In genomic region chr7:106344861-106345260, GRCh38 we compare ENCODE assay signal across 1 cellular context.
TF ChIP-seq lines count a peak whose summit lies in the region.

No MANE protein-coding gene starts in this region.

TF ChIP-seq in K562, 482 proteins besides CTCF, POLR2A, EP300 and RAD21 (continued from another document and continues in another):
- TF ChIP-seq ZBTB40 (IDR thresholded peaks at IDR 0.05): peak; percentile 29; the same call in 1 of the 2 replicates
- no peak for TF ChIP-seq ZBTB40 (CRISPR knock-in tag; IDR thresholded peaks at IDR 0.05)
- TF ChIP-seq E2F5 (CRISPR knock-in tag; IDR thresholded peaks at IDR 0.05): no peak
- no peak for TF ChIP-seq NR1H2 (CRISPR knock-in tag; IDR thresholded peaks at IDR 0.05)
- no peak for TF ChIP-seq FOXA3 (CRISPR knock-in tag; conservative IDR thresholded peaks at IDR 0.05 in 1 of 2, IDR thresholded peaks at IDR 0.05 in 1 of 2)
- no peak for TF ChIP-seq AFF4 (CRISPR knock-in tag; IDR thresholded peaks at IDR 0.05)
- no peak for TF ChIP-seq NR2C2 (CRISPR knock-in tag; IDR thresholded peaks at IDR 0.05)
- peak; percentile 1; the same call in 1 of the 2 replicates for TF ChIP-seq NR2C2 (tag; IDR thresholded peaks at IDR 0.05)
- no peak for TF ChIP-seq ZNF3 (CRISPR knock-in tag; IDR thresholded peaks at IDR 0.05)
- TF ChIP-seq ZNF398 (CRISPR knock-in tag; IDR thresholded peaks at IDR 0.05): no peak
- no peak for TF ChIP-seq PHF21A (IDR thresholded peaks at IDR 0.05; ENCODE audit: borderline replicate concordance, low read depth)
- no peak for TF ChIP-seq TRIM24 (IDR thresholded peaks at IDR 0.05)
- no peak for TF ChIP-seq TCF3 (CRISPR knock-in tag; IDR thresholded peaks at IDR 0.05)
- TF ChIP-seq WHSC1 (IDR thresholded peaks at IDR 0.05; ENCODE audit: low read length): no peak
- 0 out of 2 replicates have a peak, but pooled peaks have one; percentile 21 for TF ChIP-seq ZNF280B (CRISPR knock-in tag; IDR thresholded peaks at IDR 0.05)
- no peak for TF ChIP-seq E2F1 (CRISPR knock-in tag; IDR thresholded peaks at IDR 0.05)
- TF ChIP-seq ZNF224 (CRISPR knock-in tag; IDR thresholded peaks at IDR 0.05): no peak
- TF ChIP-seq ZNF584 (CRISPR knock-in tag; IDR thresholded peaks at IDR 0.05; ENCODE audit: low read depth): peak; percentile 8; the same call in 1 of the 2 replicates
- TF ChIP-seq ATF2 (CRISPR knock-in tag; IDR thresholded peaks at IDR 0.05): no peak
- no peak for TF ChIP-seq ZEB2 (IDR thresholded peaks at IDR 0.05)
- no peak for TF ChIP-seq MAFK (IDR thresholded peaks at IDR 0.05; ENCODE audit: low read length)
- no peak for TF ChIP-seq GABPB2 (CRISPR knock-in tag; conservative IDR thresholded peaks at IDR 0.05)
- no peak for TF ChIP-seq PTTG1 (tag; IDR thresholded peaks at IDR 0.05; ENCODE audit: low read depth)
- TF ChIP-seq E2F3 (CRISPR knock-in tag; IDR thresholded peaks at IDR 0.05): no peak
- TF ChIP-seq ARID4B (CRISPR knock-in tag; IDR thresholded peaks at IDR 0.05): no peak
- no peak for TF ChIP-seq FOS (IDR thresholded peaks at IDR 0.05; ENCODE audit: extremely low read depth, insufficient read length)
- no peak for TF ChIP-seq ZNF449 (CRISPR knock-in tag; IDR thresholded peaks at IDR 0.05)
